10 cellular contexts compared by ENCODE assay signal in genomic region chr9:7342229-7342628, GRCh38.
DNase-seq lines count a peak whose midpoint lies in the region; ATAC-seq and TF ChIP-seq lines count a peak whose summit lies in the region.
"Had no signal": no experiment of that assay in that cellular context is flagged by ENCODE, and none has a peak within 500 bp of the region (broad histone marks: within the 10 kb centered on the region; RNA-seq: fewer than 3 reads in every experiment).

No MANE protein-coding gene starts in this region.

- TF ChIP-seq EP300 in esophagus muscularis mucosa (IDR thresholded peaks at IDR 0.05), result no peak

- H3K27me3 Mint-ChIP-seq in nephron (ENCODE audit: low read depth), result peaks cover 7% of the 10 kb centered on the region
- peaks cover 22% of the 10 kb centered on the region for H3K27me3 Mint-ChIP-seq in activated CD4-positive, alpha-beta T cell treated with anti-CD3 and anti-CD28 coated beads, Interleukin-2, amount 10 ng/mL, durations not matched to agents 24 days and 14 days

- no peak for TF ChIP-seq POLR2A in esophagus muscularis mucosa (IDR thresholded peaks at IDR 0.05; ENCODE audit: low read depth)

- H4K20me1 ChIP-seq in MM.1S (ENCODE audit: insufficient read depth, low read length), result no peaks in the 10 kb centered on the region

- no peaks in the 10 kb centered on the region for H3F3A ChIP-seq in MM.1S (ENCODE audit: insufficient read depth, low read length)

- H3K4me3 Mint-ChIP-seq in nephron, result no peak overlapping the region
- no peak overlapping the region for H3K4me3 Mint-ChIP-seq in activated CD4-positive, alpha-beta T cell treated with anti-CD3 and anti-CD28 coated beads, Interleukin-2, amount 10 ng/mL, durations not matched to agents 24 days and 14 days
- H3K4me3 Mint-ChIP-seq: activated CD8-positive, alpha-beta T cell treated with anti-CD3 and anti-CD28 coated beads, Interleukin-2, amount 10 ng/mL, durations not matched to agents 7 days and 5 days had no signal

- no peaks in the 10 kb centered on the region for H3K27me3 ChIP-seq in MM.1S (replicated peaks; ENCODE audit: insufficient read depth, low read length)
- H3K27me3 ChIP-seq in esophagus muscularis mucosa, result no peaks in the 10 kb centered on the region
- no peaks in the 10 kb centered on the region for H3K27me3 ChIP-seq in BE2C

- peaks cover 29% of the 10 kb centered on the region for H3K4me1 Mint-ChIP-seq in nephron
- no peaks in the 10 kb centered on the region for H3K4me1 Mint-ChIP-seq in activated CD4-positive, alpha-beta T cell treated with anti-CD3 and anti-CD28 coated beads, Interleukin-2, amount 10 ng/mL, durations not matched to agents 24 days and 14 days

- no peak overlapping the region for H3K9ac ChIP-seq in MM.1S (ENCODE audit: low read length)

- H3K4me3 ChIP-seq in MM.1S (ENCODE audit: low read length) (no peak overlapping the region), esophagus muscularis mucosa (no peak overlapping the region), mucosa of descending colon (no peak overlapping the region), BE2C (ENCODE audit: low read depth, low read length) (no peak overlapping the region)

- no peak for DNase-seq in MM.1S
- no peak for DNase-seq in activated CD4-positive, alpha-beta T cell treated with anti-CD3 and anti-CD28 coated beads, Interleukin-2, amount 10 ng/mL, durations not matched to agents 24 days and 14 days
- DNase-seq in esophagus muscularis mucosa (ENCODE audit: extremely low spot score), result no peak
- no peak for DNase-seq in mucosa of descending colon
- DNase-seq in BE2C, result no peak
- DNase-seq: activated CD8-positive, alpha-beta T cell treated with anti-CD3 and anti-CD28 coated beads, Interleukin-2, amount 10 ng/mL, durations not matched to agents 7 days and 5 days; NCI-H226 had no signal

- H3K36me3 Mint-ChIP-seq in nephron (ENCODE audit: low read depth), result no peaks in the 10 kb centered on the region
- no peaks in the 10 kb centered on the region for H3K36me3 Mint-ChIP-seq in activated CD4-positive, alpha-beta T cell treated with anti-CD3 and anti-CD28 coated beads, Interleukin-2, amount 10 ng/mL, durations not matched to agents 24 days and 14 days (ENCODE audit: low read depth)

- H3K9me2 ChIP-seq in MM.1S (replicated peaks; ENCODE audit: insufficient read depth, low read length), result no peaks in the 10 kb centered on the region

- H3K36me3 ChIP-seq in MM.1S (replicated peaks; ENCODE audit: insufficient read depth, low read length), result no peaks in the 10 kb centered on the region
- no peaks in the 10 kb centered on the region for H3K36me3 ChIP-seq in esophagus muscularis mucosa
- no peaks in the 10 kb centered on the region for H3K36me3 ChIP-seq in mucosa of descending colon (ENCODE audit: low read depth)
- no peaks in the 10 kb centered on the region for H3K36me3 ChIP-seq in BE2C

- no peaks in the 10 kb centered on the region for H3K9me3 ChIP-seq in MM.1S (replicated peaks; ENCODE audit: insufficient read depth, low read length)
- no peaks in the 10 kb centered on the region for H3K9me3 ChIP-seq in esophagus muscularis mucosa
- no peaks in the 10 kb centered on the region for H3K9me3 ChIP-seq in mucosa of descending colon
- no peaks in the 10 kb centered on the region for H3K9me3 ChIP-seq in BE2C

- H3K4me2 ChIP-seq in MM.1S (ENCODE audit: low read depth, low read length), result no peak overlapping the region

- no peak overlapping the region for H2AFZ ChIP-seq in MM.1S (ENCODE audit: low read length)

- 76% methylated on average over 1 of the region's 1 CpG for WGBS in esophagus muscularis mucosa

- peak; percentile 15 for TF ChIP-seq CTCF in MM.1S (IDR thresholded peaks at IDR 0.05; ENCODE audit: low read length)
- TF ChIP-seq CTCF in nephron (IDR thresholded peaks at IDR 0.05; ENCODE audit: unreplicated experiment in 3 of 3), result peak; percentile 35 to 42 (median 36)
- peak in 1 of 3 experiments; percentile 9 for TF ChIP-seq CTCF in esophagus muscularis mucosa (IDR thresholded peaks at IDR 0.05)
- TF ChIP-seq CTCF in mucosa of descending colon (IDR thresholded peaks at IDR 0.05), result no peak
- no peak for TF ChIP-seq CTCF in BE2C (IDR thresholded peaks at IDR 0.05; ENCODE audit: low read depth, low read length)

- no peaks in the 10 kb centered on the region for H3K79me2 ChIP-seq in MM.1S (ENCODE audit: low read length)

- H3K27ac Mint-ChIP-seq in nephron, result peak overlapping the region in 1 of 3 experiments; percentile 39
- H3K27ac Mint-ChIP-seq in activated CD4-positive, alpha-beta T cell treated with anti-CD3 and anti-CD28 coated beads, Interleukin-2, amount 10 ng/mL, durations not matched to agents 24 days and 14 days, result no peak overlapping the region
- H3K27ac Mint-ChIP-seq: activated CD8-positive, alpha-beta T cell treated with anti-CD3 and anti-CD28 coated beads, Interleukin-2, amount 10 ng/mL, durations not matched to agents 7 days and 5 days had no signal

- ATAC-seq in GM18870 (IDR thresholded peaks at IDR 0.05; ENCODE audit: unreplicated experiment), result peak; percentile 89
- ATAC-seq in HG02571 (IDR thresholded peaks at IDR 0.05; ENCODE audit: unreplicated experiment), result peak; percentile 71
- ATAC-seq in mucosa of descending colon, result no peak
- ATAC-seq: activated CD8-positive, alpha-beta T cell treated with anti-CD3 and anti-CD28 coated beads, Interleukin-2, amount 10 ng/mL, durations not matched to agents 7 days and 5 days had no signal

- H3K27ac ChIP-seq in MM.1S (ENCODE audit: low read length) (no peak overlapping the region), esophagus muscularis mucosa (replicated peaks in 1 of 4) (no peak overlapping the region)

- H3K9me3 Mint-ChIP-seq in nephron, result peaks cover 3% of the 10 kb centered on the region
- no peaks in the 10 kb centered on the region for H3K9me3 Mint-ChIP-seq in activated CD4-positive, alpha-beta T cell treated with anti-CD3 and anti-CD28 coated beads, Interleukin-2, amount 10 ng/mL, durations not matched to agents 24 days and 14 days

- intact Hi-C loops in activated CD4-positive, alpha-beta T cell treated with anti-CD3 and anti-CD28 coated beads, Interleukin-2, amount 10 ng/mL, durations not matched to agents 24 days and 14 days (cut with micrococcal nuclease), result no loop called here
- intact Hi-C loops in esophagus muscularis mucosa (cut with DNase I), result no loop called here
- intact Hi-C loops in mucosa of descending colon (cut with DNase I, micrococcal nuclease), result no loop called here

- 0 out of 2 replicates have a peak, but pooled peaks cover 6% of the 10 kb centered on the region for H3K4me1 ChIP-seq in MM.1S (ENCODE audit: low read length)
- no peaks in the 10 kb centered on the region for H3K4me1 ChIP-seq in esophagus muscularis mucosa
- H3K4me1 ChIP-seq in mucosa of descending colon (ENCODE audit: low read depth), result no peaks in the 10 kb centered on the region
- no peaks in the 10 kb centered on the region for H3K4me1 ChIP-seq in BE2C

Comparison
In these comparisons a context has a peak if more than half of its experiments do, and no peak if none do; other contexts are left out.
1. CTCF ChIP-seq: peak in MM.1S (single experiment) and nephron (3 of 3); none in mucosa of descending colon (single experiment) and BE2C (single experiment).